8 cellular contexts compared by ENCODE assay signal in the genomic region with DNA sequence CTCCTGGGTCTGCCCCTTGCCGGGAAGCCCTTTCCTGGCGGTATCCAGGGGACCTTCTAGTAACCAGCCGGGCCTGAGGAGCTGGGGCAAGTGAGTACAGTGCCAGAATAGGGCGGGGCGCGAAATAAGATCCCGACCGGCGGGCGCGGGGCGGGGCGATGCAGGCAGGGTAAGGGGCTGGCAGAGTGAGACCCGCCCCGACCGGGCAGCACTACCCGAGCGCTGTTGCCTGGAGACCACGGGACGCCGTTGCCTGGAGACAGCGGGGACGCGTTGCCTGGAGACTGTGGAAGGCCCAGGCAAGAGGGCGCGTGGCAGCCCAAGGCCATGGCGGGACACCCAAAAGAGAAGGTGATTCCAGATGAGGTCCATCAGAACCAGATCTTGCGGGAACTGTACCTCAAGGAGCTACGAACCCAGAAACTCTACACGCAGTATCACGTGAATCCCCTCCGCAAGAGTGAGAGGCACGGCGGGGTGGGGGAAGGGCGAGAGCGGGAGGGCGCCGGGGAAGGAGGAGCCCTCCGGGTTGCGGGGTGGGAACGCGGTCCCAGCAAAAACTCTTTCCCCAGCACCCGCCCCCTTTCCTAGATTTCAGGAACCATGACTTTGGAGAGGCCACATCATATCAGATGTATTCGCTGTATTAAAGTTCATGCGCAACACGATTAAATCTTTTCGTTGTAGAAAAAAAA. TPM values are rescaled to one million over a fixed set of nuclear protein-coding genes. Genes with fewer than 3 reads are reported as not detected.
A peak's percentile ranks its signal among the peaks of the same experiment; 100 is the strongest.
DNase-seq lines count a peak whose midpoint lies in the region; ATAC-seq, FAIRE-seq and TF ChIP-seq lines count a peak whose summit lies in the region.

No MANE protein-coding gene starts in this region.

- H3K4me1 ChIP-seq in HCT116 (ENCODE audit: control insufficient read depth in 1 of 2, insufficient read depth in 2 of 2, low read length in 2 of 2) (peaks cover 5 to 26% of the 10 kb centered on the region in 2 experiments; a peak in 3 of 4 replicates), adipocyte (ENCODE audit: control insufficient read depth, insufficient read depth, low read length) (peaks cover 5% of the 10 kb centered on the region), osteoblast (ENCODE audit: insufficient read depth, low read length) (peaks cover 4% of the 10 kb centered on the region)

- no peaks in the 10 kb centered on the region for H3K27me3 ChIP-seq in HCT116 (ENCODE audit: insufficient read depth, low read length)
- peaks cover 49% of the 10 kb centered on the region for H3K27me3 ChIP-seq in adipocyte (replicated peaks; ENCODE audit: control insufficient read depth, insufficient read depth, low read length)
- peaks cover 44% of the 10 kb centered on the region for H3K27me3 ChIP-seq in osteoblast (ENCODE audit: insufficient read depth, low read length)

- CTCF ChIA-PET in HCT116 (lab: Charles Lee) = no interaction called here

- FAIRE-seq in urothelium cell line (lab: Jason Lieb, UNC) = no peak

- H4K20me1 ChIP-seq in HCT116 (ENCODE audit: insufficient read depth) = no peaks in the 10 kb centered on the region
- no peaks in the 10 kb centered on the region for H4K20me1 ChIP-seq in osteoblast (ENCODE audit: insufficient read depth, low read length)

- H3K9me3 ChIP-seq in HCT116 (ENCODE audit: control insufficient read depth in 1 of 2, insufficient read depth in 1 of 2, low read depth in 1 of 2, low read length in 2 of 2) (no peaks in the 10 kb centered on the region), adipocyte (ENCODE audit: control insufficient read depth, low read length) (no peaks in the 10 kb centered on the region), osteoblast (ENCODE audit: low read depth, low read length) (no peaks in the 10 kb centered on the region)

- TF ChIP-seq POLR2A in HCT116 (IDR thresholded peaks at IDR 0.05; ENCODE audit: borderline replicate concordance, extremely low read depth, insufficient read depth, insufficient read length) = no peak

- H3K36me3 ChIP-seq in HCT116 (ENCODE audit: control insufficient read depth in 1 of 2, insufficient read depth in 2 of 2, low read length in 2 of 2) (no peaks in the 10 kb centered on the region), adipocyte (ENCODE audit: control insufficient read depth, insufficient read depth, low read length, severe bottlenecking) (no peaks in the 10 kb centered on the region), osteoblast (ENCODE audit: insufficient read depth, low read length) (no peaks in the 10 kb centered on the region)

- TF ChIP-seq RAD21 in HCT116 (IDR thresholded peaks at IDR 0.05; ENCODE audit: low read depth) = no peak

- H2AFZ ChIP-seq in HCT116 (ENCODE audit: low read depth, low read length, poor library complexity, severe bottlenecking) (peak overlapping the region; percentile 52), osteoblast (ENCODE audit: low read length) (peak overlapping the region; percentile 81)

- no peaks in the 10 kb centered on the region for H3K79me2 ChIP-seq in HCT116 (ENCODE audit: insufficient read depth, low read length)
- H3K79me2 ChIP-seq in osteoblast (ENCODE audit: insufficient read depth, low read length) = no peaks in the 10 kb centered on the region

- no peak for TF ChIP-seq CTCF in HCT116 (IDR thresholded peaks at IDR 0.05 in 2 of 3, conservative IDR thresholded peaks at IDR 0.05 in 1 of 3; ENCODE audit: borderline replicate concordance in 1 of 3, insufficient read depth in 1 of 3, low read depth in 2 of 3, low read length in 2 of 3)
- no peak for TF ChIP-seq CTCF in osteoblast (IDR thresholded peaks at IDR 0.05; ENCODE audit: extremely low read depth, low read depth, low read length)

- H3K4me3 ChIP-seq in HCT116 (replicated peaks in 1 of 2; ENCODE audit: low read depth in 1 of 2, low read length in 2 of 2) = peak overlapping the region in 1 of 2 experiments; percentile 41; a peak in 2 of 4 replicates
- peak overlapping the region; percentile 82 for H3K4me3 ChIP-seq in adipocyte (ENCODE audit: low read length)
- peak overlapping the region; percentile 71 for H3K4me3 ChIP-seq in osteoblast (ENCODE audit: insufficient read depth, low read length)

- DNase-seq in A172 (ENCODE audit: low spot score) (peak; percentile 71), HCT116 (ENCODE audit: low read depth, low spot score) (peak; percentile 26), NCI-H82 (lab: John Stamatoyannopoulos, UW) (peak; percentile 91), adipocyte (ENCODE audit: low read depth) (peak; percentile 82), cardiac septum (ENCODE audit: low spot score) (peak; percentile 86), osteoblast (ENCODE audit: insufficient read length, low spot score, missing footprints) (peak; percentile 86), urothelium cell line (ENCODE audit: low spot score) (peak; percentile 77)

- ATAC-seq in HCT116 (peak; percentile 79), HG03097 (IDR thresholded peaks at IDR 0.05; ENCODE audit: low FRiP score, unreplicated experiment) (no peak)

- no TSS peak for BruUV-seq in HCT116 (replicated peaks; lab: Mats Ljungman, UMichigan)

- no peak overlapping the region for H3K9ac ChIP-seq in HCT116 (ENCODE audit: low read length)
- no peak overlapping the region for H3K9ac ChIP-seq in adipocyte (ENCODE audit: low read length)

- H3K4me2 ChIP-seq in HCT116 (ENCODE audit: low read length) (peak overlapping the region; percentile 61), osteoblast (ENCODE audit: insufficient read depth, low read length) (peak overlapping the region; percentile 91)

- POLR2A ChIA-PET in HCT116 (lab: Charles Lee) = no interaction called here

- RAD21 ChIA-PET in HCT116 (lab: Charles Lee; ENCODE audit: low non-redundant PET in 1 of 2, low total read pairs in 2 of 2, uncharacterized antibody in 2 of 2, unreplicated experiment in 2 of 2) = no interaction called here

- intact Hi-C loops in HCT116 (cut with micrococcal nuclease) (no loop called here), cardiac septum (cut with DNase I) (no loop called here)

- H3K27ac ChIP-seq in HCT116 (ENCODE audit: low read depth, low read length) (no peak overlapping the region), osteoblast (ENCODE audit: low read depth, low read length) (no peak overlapping the region)

- no peaks in the 10 kb centered on the region for H3K9me2 ChIP-seq in HCT116 (ENCODE audit: insufficient read depth)

TF ChIP-seq in HCT116, 20 proteins besides CTCF, POLR2A, EP300 and RAD21:
- no peak for TF ChIP-seq SRF (IDR thresholded peaks at IDR 0.05; ENCODE audit: low read depth)
- TF ChIP-seq SIN3A (IDR thresholded peaks at IDR 0.05; ENCODE audit: low read depth) = no peak
- TF ChIP-seq EGR1 (IDR thresholded peaks at IDR 0.05; ENCODE audit: low read depth) = no peak
- TF ChIP-seq CBX3 (IDR thresholded peaks at IDR 0.05; ENCODE audit: low read depth) = no peak
- TF ChIP-seq, protein P1, sequence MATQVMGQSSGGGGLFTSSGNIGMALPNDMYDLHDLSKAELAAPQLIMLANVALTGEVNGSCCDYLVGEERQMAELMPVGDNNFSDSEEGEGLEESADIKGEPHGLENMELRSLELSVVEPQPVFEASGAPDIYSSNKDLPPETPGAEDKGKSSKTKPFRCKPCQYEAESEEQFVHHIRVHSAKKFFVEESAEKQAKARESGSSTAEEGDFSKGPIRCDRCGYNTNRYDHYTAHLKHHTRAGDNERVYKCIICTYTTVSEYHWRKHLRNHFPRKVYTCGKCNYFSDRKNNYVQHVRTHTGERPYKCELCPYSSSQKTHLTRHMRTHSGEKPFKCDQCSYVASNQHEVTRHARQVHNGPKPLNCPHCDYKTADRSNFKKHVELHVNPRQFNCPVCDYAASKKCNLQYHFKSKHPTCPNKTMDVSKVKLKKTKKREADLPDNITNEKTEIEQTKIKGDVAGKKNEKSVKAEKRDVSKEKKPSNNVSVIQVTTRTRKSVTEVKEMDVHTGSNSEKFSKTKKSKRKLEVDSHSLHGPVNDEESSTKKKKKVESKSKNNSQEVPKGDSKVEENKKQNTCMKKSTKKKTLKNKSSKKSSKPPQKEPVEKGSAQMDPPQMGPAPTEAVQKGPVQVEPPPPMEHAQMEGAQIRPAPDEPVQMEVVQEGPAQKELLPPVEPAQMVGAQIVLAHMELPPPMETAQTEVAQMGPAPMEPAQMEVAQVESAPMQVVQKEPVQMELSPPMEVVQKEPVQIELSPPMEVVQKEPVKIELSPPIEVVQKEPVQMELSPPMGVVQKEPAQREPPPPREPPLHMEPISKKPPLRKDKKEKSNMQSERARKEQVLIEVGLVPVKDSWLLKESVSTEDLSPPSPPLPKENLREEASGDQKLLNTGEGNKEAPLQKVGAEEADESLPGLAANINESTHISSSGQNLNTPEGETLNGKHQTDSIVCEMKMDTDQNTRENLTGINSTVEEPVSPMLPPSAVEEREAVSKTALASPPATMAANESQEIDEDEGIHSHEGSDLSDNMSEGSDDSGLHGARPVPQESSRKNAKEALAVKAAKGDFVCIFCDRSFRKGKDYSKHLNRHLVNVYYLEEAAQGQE (IDR thresholded peaks at IDR 0.05; ENCODE audit: low read depth) = no peak
- TF ChIP-seq SP1 (IDR thresholded peaks at IDR 0.05; ENCODE audit: low read depth) = no peak
- TF ChIP-seq FOSL1 (IDR thresholded peaks at IDR 0.05; ENCODE audit: low read depth) = no peak
- TF ChIP-seq, protein P2, sequence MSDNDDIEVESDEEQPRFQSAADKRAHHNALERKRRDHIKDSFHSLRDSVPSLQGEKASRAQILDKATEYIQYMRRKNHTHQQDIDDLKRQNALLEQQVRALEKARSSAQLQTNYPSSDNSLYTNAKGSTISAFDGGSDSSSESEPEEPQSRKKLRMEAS (IDR thresholded peaks at IDR 0.05) = no peak

RNA-seq across cellular contexts. Expression of a gene that starts 24.3 kb away (rescaled TPM):
- 167 and 244 TPM in 2 replicates for total RNA-seq in A172 (2014; rRNA removed; shearing (Covaris generic))
- total RNA-seq in HCT116 (2021; ENCODE audit: unreplicated experiment) = 109 TPM
- 82.5 and 104 TPM in 2 replicates for polyA plus RNA-seq in HCT116 (2012)
- total RNA-seq in cardiac septum = 26.7 TPM
- total RNA-seq in osteoblast = 46.3 and 50.7 TPM in 2 replicates

RNA-seq across cellular contexts. Expression of a gene that starts 24.4 kb away (rescaled TPM):
- 0.12 and 0.98 TPM in 2 replicates for total RNA-seq in A172 (2014; rRNA removed; shearing (Covaris generic))
- total RNA-seq in HCT116 (2021; ENCODE audit: unreplicated experiment) = 0.49 TPM
- 0.34 and 0.41 TPM in 2 replicates for polyA plus RNA-seq in HCT116 (2012)
- 0.13 TPM for total RNA-seq in cardiac septum
- under 0.01 TPM in 1 of 2 replicates, not detected in the other for total RNA-seq in osteoblast

Comparison
In these comparisons a context has a peak if more than half of its experiments do, and no peak if none do; other contexts are left out.
1. DNase-seq: peak in every context shown above with its lines; median percentile 91 in NCI-H82; 86 in cardiac septum; 86 in osteoblast; 82 in adipocyte; 77 in urothelium cell line; 71 in A172; 26 in HCT116.